ENCODE assay signal across 8 cellular contexts in genomic region chr1:63592536-63593302, GRCh38. TPM values are rescaled to one million over a fixed set of nuclear protein-coding genes. Genes with fewer than 3 reads are reported as not detected.
DNase-seq lines count a peak whose midpoint lies in the region; TF ChIP-seq lines count a peak whose summit lies in the region.

No MANE protein-coding gene starts in this region.

- H3K79me1 ChIP-seq in trophoblast cell (ENCODE audit: low read length): peaks cover 9% of the 10 kb centered on the region

- H2BK120ac ChIP-seq in trophoblast cell (ENCODE audit: insufficient read depth, low read length, poor library complexity): no peak overlapping the region

- no peaks in the 10 kb centered on the region for H3K27me3 ChIP-seq in SJSA1 (replicated peaks)
- H3K27me3 ChIP-seq in fibroblast of lung (ENCODE audit: control insufficient read depth, insufficient read depth, low read length): no peaks in the 10 kb centered on the region
- no peaks in the 10 kb centered on the region for H3K27me3 ChIP-seq in trophoblast cell (ENCODE audit: insufficient read depth, low read length)

- H3K14ac ChIP-seq in trophoblast cell (ENCODE audit: low read length): no peak overlapping the region

- peak overlapping the region; percentile 80 for H3K9ac ChIP-seq in fibroblast of lung (ENCODE audit: insufficient read depth, low read length)
- peak overlapping the region; percentile 42 for H3K9ac ChIP-seq in trophoblast cell (ENCODE audit: low read length)

- no peak for TF ChIP-seq CTCF in fibroblast of lung (conservative IDR thresholded peaks at IDR 0.05 in 1 of 2, IDR thresholded peaks at IDR 0.05 in 1 of 2; ENCODE audit: low read depth in 1 of 2, low read length in 2 of 2)

- H4K8ac ChIP-seq in trophoblast cell (ENCODE audit: low read depth, low read length): no peak overlapping the region

- H4K91ac ChIP-seq in trophoblast cell (ENCODE audit: low read depth, low read length): no peak overlapping the region

- peak overlapping the region; percentile 82 for H3K4me3 ChIP-seq in SJSA1
- H3K4me3 ChIP-seq in fibroblast of lung (replicated peaks in 1 of 4; ENCODE audit: control extremely low read depth in 1 of 4, insufficient read depth in 1 of 4, low read depth in 3 of 4, low read length in 4 of 4): peak overlapping the region; percentile 73 to 82 (median 78)
- H3K4me3 ChIP-seq in trophoblast cell (ENCODE audit: low read depth, low read length): peak overlapping the region; percentile 90

- H3K4ac ChIP-seq in trophoblast cell (ENCODE audit: low read depth, low read length): no peak overlapping the region

- H2BK5ac ChIP-seq in trophoblast cell (ENCODE audit: low read depth, low read length, poor library complexity): no peak overlapping the region

- peaks cover 5% of the 10 kb centered on the region for H3K4me1 ChIP-seq in SJSA1 (replicated peaks)
- H3K4me1 ChIP-seq in fibroblast of lung (ENCODE audit: control insufficient read depth, extremely low read depth, insufficient read depth, low read length): peaks cover 3% of the 10 kb centered on the region
- H3K4me1 ChIP-seq in trophoblast cell (ENCODE audit: control insufficient read depth in 1 of 2, insufficient read depth in 2 of 2, low read length in 2 of 2): peaks cover 0 to 3% of the 10 kb centered on the region in 2 experiments

- H3K9me3 ChIP-seq in SJSA1 (replicated peaks): no peaks in the 10 kb centered on the region
- H3K9me3 ChIP-seq in fibroblast of lung (ENCODE audit: control insufficient read depth, insufficient read depth, low read depth, low read length): no peaks in the 10 kb centered on the region
- H3K9me3 ChIP-seq in trophoblast cell (ENCODE audit: insufficient read depth, low read depth, low read length): no peaks in the 10 kb centered on the region

- no peak overlapping the region for H4K12ac ChIP-seq in trophoblast cell (ENCODE audit: low read depth, low read length)

- H2AK5ac ChIP-seq in trophoblast cell (ENCODE audit: low read length): no peak overlapping the region

- H3K4me2 ChIP-seq in fibroblast of lung (ENCODE audit: extremely low read depth, insufficient read depth, low read length): peak overlapping the region; percentile 79
- H3K4me2 ChIP-seq in trophoblast cell (ENCODE audit: low read length): peak overlapping the region; percentile 66

- no CpG with 5 or more reads among the region's 18 CpGs for WGBS in trophoblast cell (ENCODE audit: extremely low coverage, insufficient coverage, insufficient read length)

- H3K79me2 ChIP-seq in fibroblast of lung (ENCODE audit: control insufficient read depth, insufficient read depth, low read length) (no peaks in the 10 kb centered on the region), trophoblast cell (ENCODE audit: control insufficient read depth, insufficient read depth, low read length, poor library complexity) (no peaks in the 10 kb centered on the region)

- no peak overlapping the region for H2BK12ac ChIP-seq in trophoblast cell (ENCODE audit: low read length)

- H3K27ac ChIP-seq in SJSA1 (no peak overlapping the region; the same call in 1 of the 2 replicates), fibroblast of lung (ENCODE audit: insufficient read depth, low read length) (peak overlapping the region; percentile 67), trophoblast cell (ENCODE audit: low read depth, low read length) (no peak overlapping the region)

- DNase-seq in activated T-cell treated with anti-CD3 and anti-CD28 coated beads for 48 hours (ENCODE audit: low read depth): peak; percentile 3
- DNase-seq in activated T-cell treated with anti-CD3 and anti-CD28 coated beads, Interleukin-2, amount 50 U/mL, for 48 hours: no peak
- DNase-seq in SJSA1 (ENCODE audit: low read depth in 1 of 2, low spot score in 2 of 2): no peak
- peak in 1 of 2 donors; percentile 27 for DNase-seq in fibroblast of lung (ENCODE audit: low read depth in 2 of 2)
- peak; percentile 52 to 65 for DNase-seq in trophoblast cell
- no peak for DNase-seq in islet precursor cell
- no peak for DNase-seq in NCI-H2029 (lab: John Stamatoyannopoulos, UW)
- no peak for DNase-seq in UCSD-AML1 (lab: John Stamatoyannopoulos, UW; ENCODE audit: unreplicated experiment)

- H2AFZ ChIP-seq in fibroblast of lung (ENCODE audit: low read length) (peak overlapping the region; percentile 92), trophoblast cell (ENCODE audit: insufficient read depth, low read length, poor library complexity) (peak overlapping the region; percentile 77)

- H3K18ac ChIP-seq in trophoblast cell (ENCODE audit: low read length): peak overlapping the region; percentile 42

- H3K36me3 ChIP-seq in SJSA1 (no peaks in the 10 kb centered on the region; the same call in 1 of the 2 replicates), fibroblast of lung (ENCODE audit: control insufficient read depth, insufficient read depth, low read length) (no peaks in the 10 kb centered on the region), trophoblast cell (ENCODE audit: control insufficient read depth in 1 of 2, insufficient read depth in 2 of 2, low read length in 2 of 2) (no peaks in the 10 kb centered on the region)

- H3K23ac ChIP-seq in trophoblast cell (ENCODE audit: low read length): no peak overlapping the region

- no peaks in the 10 kb centered on the region for H4K20me1 ChIP-seq in fibroblast of lung (ENCODE audit: control insufficient read depth, extremely low read depth, insufficient read depth, low read length)

RNA-seq across cellular contexts. Expression of gene PGM1, which starts 0.5 kb away (rescaled TPM):
- 41.2 and 42.6 TPM in 2 replicates for total RNA-seq in SJSA1 (2014; rRNA removed; shearing (Covaris generic))
- 51.4 and 66.5 TPM in 2 replicates for total RNA-seq in fibroblast of lung
- 23.8 and 43.7 TPM in 2 replicates for polyA plus RNA-seq in fibroblast of lung
- polyA plus RNA-seq in fibroblast of lung (2012): 37.4 and 63.5 TPM in 2 replicates
- 26.7 and 61.1 TPM in 2 replicates for polyA minus RNA-seq in fibroblast of lung (ENCODE audit: low replicate concordance)
- 48.2 and 49.2 TPM in 2 replicates for polyA plus RNA-seq in trophoblast cell (2013)

Comparison
In these comparisons a context has a peak if more than half of its experiments do, and no peak if none do; other contexts are left out.
1. DNase-seq: peak in activated T-cell treated with anti-CD3 and anti-CD28 coated beads for 48 hours (single experiment) and trophoblast cell (2 of 2); none in activated T-cell treated with anti-CD3 and anti-CD28 coated beads, Interleukin-2, amount 50 U/mL, for 48 hours (0 of 2), SJSA1 (0 of 2), islet precursor cell (single experiment), NCI-H2029 (single experiment) and UCSD-AML1 (single experiment).
2. Peak in every context shown above with its lines, with median percentiles within 50 percentile points of each other: H3K4me3 ChIP-seq.